ENCODE assay signal across 36 cellular contexts in the genomic region with DNA sequence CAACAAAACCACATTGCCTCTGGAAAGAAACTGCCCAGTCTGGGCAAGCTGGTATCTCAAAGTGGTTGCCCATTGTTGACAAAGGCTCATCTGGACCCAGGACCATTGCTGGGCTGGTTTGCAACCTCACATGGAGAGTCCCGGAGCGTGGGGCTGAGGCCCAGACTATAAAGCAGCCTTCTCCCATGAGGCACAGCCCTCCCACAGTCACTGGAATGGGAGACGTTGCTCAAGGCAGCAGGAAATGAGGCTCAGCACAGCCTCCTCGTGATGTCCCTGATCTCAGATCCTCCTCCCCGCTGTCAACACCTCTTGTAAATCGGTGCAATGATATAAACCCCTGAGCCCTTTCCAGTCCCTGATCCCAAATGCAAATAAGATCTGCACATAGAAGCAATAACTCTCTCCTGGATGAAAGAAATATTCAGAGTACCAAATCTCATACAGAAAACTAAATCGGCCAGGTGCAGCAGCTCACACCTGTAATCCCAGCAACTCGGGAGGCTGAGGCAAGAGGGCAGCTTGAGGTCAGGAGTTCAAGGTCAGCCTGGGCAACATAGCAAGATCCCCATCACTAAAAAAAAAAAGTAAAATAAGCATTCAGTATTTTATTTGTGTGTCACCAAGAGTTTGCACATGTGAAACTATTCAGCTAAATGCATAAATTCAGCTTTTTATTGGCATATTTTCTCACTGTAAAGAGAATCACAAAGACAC.
DNase-seq lines count a peak whose midpoint lies in the region; ATAC-seq, FAIRE-seq and TF ChIP-seq lines count a peak whose summit lies in the region.
"Had no signal": no experiment of that assay in that cellular context is flagged by ENCODE, and none has a peak within 500 bp of the region (broad histone marks: within the 10 kb centered on the region; RNA-seq: fewer than 3 reads in every experiment).

No MANE protein-coding gene starts in this region.

- intact Hi-C loops in K562 (cut with micrococcal nuclease), result no loop called here
- intact Hi-C loops in CD4-positive, alpha-beta T cell (cut with DNase I, micrococcal nuclease), result no loop called here
- intact Hi-C loops in ovary (cut with DNase I), result no loop called here

- no peaks in the 10 kb centered on the region for H3K36me3 Mint-ChIP-seq in CD4-positive, alpha-beta T cell (ENCODE audit: low read depth)
- H3K36me3 Mint-ChIP-seq: activated naive CD4-positive, alpha-beta T cell treated with anti-CD3 and anti-CD28 coated beads, Interleukin-2, amount 50 U/mL, for 24 hours had no signal

- DNase-seq in NB4 (ENCODE audit: low read depth) (peak; percentile 32), K562 (ENCODE audit: extremely low read depth in 1 of 4, low spot score in 3 of 4) (no peak), iris pigment epithelial cell (ENCODE audit: low read depth) (peak; percentile 37), ovary (no peak), NCI-H2171 (lab: John Stamatoyannopoulos, UW) (no peak)
- no peak for DNase-seq in CD4-positive, alpha-beta T cell
- no peak for DNase-seq in activated CD8-positive, alpha-beta memory T cell treated with anti-CD3 and anti-CD28 coated beads, Interleukin-2, amount 50 U/mL, for 4 hours
- DNase-seq: activated CD4-positive, alpha-beta T cell treated with anti-CD3 and anti-CD28 coated beads for 48 hours; activated T-cell treated with anti-CD3 and anti-CD28 coated beads for 4 hours; COR-L47; DMS79 treated with DMSO at 0.1 percent for 48 hours; GDM1; HFFc6; islet precursor cell; KG1; mesendoderm; NCI-H1105; NCI-H187 treated with DMSO at 0.1 percent for 48 hours; NCI-H510A treated with DMSO at 0.1 percent for 48 hours; NK-92 treated with Interleukin-12 subunit alpha and Interleukin-12 subunit beta, amount 100 ng/mL, for 24 hours; PC-9; right cardiac atrium; Right ventricle myocardium superior; stimulated activated CD4-positive, alpha-beta T cell treated with anti-CD3 and anti-CD28 coated beads, Interleukin-12 subunit alpha, Interleukin-12 subunit beta, amount 100 ng/mL, for 4 hours; stimulated activated CD4-positive, alpha-beta T cell treated with anti-CD3 and anti-CD28 coated beads, Interleukin-4, amount 100 ng/mL, for 1 hour; stomach; T-helper 9 cell had no signal

- no peak for TF ChIP-seq POLR2A in NB4 (IDR thresholded peaks at IDR 0.05; ENCODE audit: extremely low read depth, insufficient read length)
- no peak for TF ChIP-seq POLR2A in K562 (conservative IDR thresholded peaks at IDR 0.05)
- TF ChIP-seq POLR2A in ovary (IDR thresholded peaks at IDR 0.05), result no peak

- CTCF ChIA-PET in K562 (lab: Yijun Ruan, JAX; ENCODE audit: low intra/inter-chr PET ratio), result no interaction called here
- CTCF ChIA-PET in CD4-positive, alpha-beta T cell (lab: Charles Lee), result no interaction called here

- H3K27ac Mint-ChIP-seq in CD4-positive, alpha-beta T cell, result no peak overlapping the region
- H3K27ac Mint-ChIP-seq: activated naive CD4-positive, alpha-beta T cell treated with anti-CD3 and anti-CD28 coated beads, Interleukin-2, amount 50 U/mL, for 24 hours; activated T-helper 2 cell treated with anti-CD3 and anti-CD28 coated beads, Interferon-gamma antibody, Interleukin-2, Interleukin-4, amounts not matched to agents 10 μg/mL and 5 μg/mL and 100 μg/mL, durations not matched to agents 14 hours and 24 hours and 36 hours; B cell; HFFc6 had no signal

- TF ChIP-seq CTCF in NB4 (IDR thresholded peaks at IDR 0.05; ENCODE audit: low read depth, low read length) (no peak), K562 (IDR thresholded peaks at IDR 0.05 in 2 of 3, conservative IDR thresholded peaks at IDR 0.05 in 1 of 3; ENCODE audit: insufficient read depth in 2 of 3, low read depth in 1 of 3, low read length in 3 of 3) (no peak), ovary (IDR thresholded peaks at IDR 0.05) (no peak)
- TF ChIP-seq CTCF in CD4-positive, alpha-beta T cell (IDR thresholded peaks at IDR 0.05), result no peak

- H3K27ac ChIP-seq in BLaER1 (no peak overlapping the region), K562 (ENCODE audit: extremely low read depth, low read depth, low read length) (no peak overlapping the region), ovary (no peak overlapping the region)
- no peak overlapping the region for H3K27ac ChIP-seq in CD4-positive, alpha-beta T cell (ENCODE audit: low read depth, low read length)
- H3K27ac ChIP-seq: A549, breast epithelium, epithelial cell of prostate, left lung, PC-9, stomach had no signal

- no peaks in the 10 kb centered on the region for H3K79me2 ChIP-seq in K562 (ENCODE audit: control insufficient read depth, insufficient read depth, low read length)

- peaks cover 4% of the 10 kb centered on the region for H3K27me3 Mint-ChIP-seq in CD4-positive, alpha-beta T cell

- POLR2A ChIA-PET in K562 (lab: Yijun Ruan, JAX), result interaction anchor here (0.7 to 0.9 kb wide), 2 partner anchors 31 to 98 kb away, joined by 3 read pairs; no protein-coding TSS in a partner anchor
- POLR2A ChIA-PET in CD4-positive, alpha-beta T cell (lab: Charles Lee), result no interaction called here

- no peaks in the 10 kb centered on the region for H3K27me3 ChIP-seq in BLaER1
- H3K27me3 ChIP-seq in K562 (ENCODE audit: control insufficient read depth in 2 of 2, insufficient read depth in 2 of 2, low read length in 2 of 2), result no peaks in the 10 kb centered on the region
- no peaks in the 10 kb centered on the region for H3K27me3 ChIP-seq in CD4-positive, alpha-beta T cell (ENCODE audit: control insufficient read depth, insufficient read depth, low read length)
- no peaks in the 10 kb centered on the region for H3K27me3 ChIP-seq in ovary
- H3K27me3 ChIP-seq: breast epithelium, left lung, stomach had no signal

- no peaks in the 10 kb centered on the region for H3K9me3 ChIP-seq in BLaER1
- H3K9me3 ChIP-seq in K562 (replicated peaks; ENCODE audit: control insufficient read depth, insufficient read depth, low read depth, low read length), result no peaks in the 10 kb centered on the region
- no peaks in the 10 kb centered on the region for H3K9me3 ChIP-seq in CD4-positive, alpha-beta T cell (ENCODE audit: control insufficient read depth, low read length)
- no peaks in the 10 kb centered on the region for H3K9me3 ChIP-seq in ovary
- H3K9me3 ChIP-seq: A549, breast epithelium, left lung, stomach had no signal

- no peak overlapping the region for H3K4me3 Mint-ChIP-seq in CD4-positive, alpha-beta T cell
- H3K4me3 Mint-ChIP-seq: activated naive CD4-positive, alpha-beta T cell treated with anti-CD3 and anti-CD28 coated beads, Interleukin-2, amount 50 U/mL, for 24 hours; B cell; HFFc6 had no signal

- H3K9ac ChIP-seq in BLaER1 (no peak overlapping the region), K562 (ENCODE audit: insufficient read depth in 1 of 2, low read depth in 2 of 2, low read length in 2 of 2) (peak overlapping the region in 1 of 2 experiments; percentile 3; a peak in 1 of 4 replicates)

- no peak overlapping the region for H2AFZ ChIP-seq in K562 (ENCODE audit: low read depth, low read length)
- H2AFZ ChIP-seq: PC-9 had no signal

- H3K4me1 Mint-ChIP-seq in CD4-positive, alpha-beta T cell (ENCODE audit: low read depth), result no peaks in the 10 kb centered on the region
- H3K4me1 Mint-ChIP-seq: B cell had no signal

- H3K36me3 ChIP-seq in BLaER1, result no peaks in the 10 kb centered on the region
- H3K36me3 ChIP-seq in K562 (ENCODE audit: control insufficient read depth, insufficient read depth, low read length), result no peaks in the 10 kb centered on the region
- H3K36me3 ChIP-seq in ovary, result no peaks in the 10 kb centered on the region
- H3K36me3 ChIP-seq: breast epithelium, left lung, stomach had no signal

- no peaks in the 10 kb centered on the region for H3K9me1 ChIP-seq in K562 (ENCODE audit: control insufficient read depth, insufficient read depth, low read length)

- no peaks in the 10 kb centered on the region for H3K9me3 Mint-ChIP-seq in CD4-positive, alpha-beta T cell
- H3K9me3 Mint-ChIP-seq: activated naive CD4-positive, alpha-beta T cell treated with anti-CD3 and anti-CD28 coated beads, Interleukin-2, amount 50 U/mL, for 24 hours; activated T-helper 2 cell treated with anti-CD3 and anti-CD28 coated beads, Interferon-gamma antibody, Interleukin-2, Interleukin-4, amounts not matched to agents 10 μg/mL and 5 μg/mL and 100 μg/mL, durations not matched to agents 14 hours and 24 hours and 36 hours; HFFc6 had no signal

- BruUV-seq in K562 (replicated peaks; lab: Mats Ljungman, UMichigan), result no TSS peak

- WGBS in K562 (ENCODE audit: insufficient coverage, low coverage, missing lambda C conversion rate), result 43% methylated on average over 8 of the region's 8 CpGs
- 64 to 69% (median 67%) methylated on average over 8 of the region's 8 CpGs for WGBS in ovary, 3 donors

- peaks cover 14% of the 10 kb centered on the region for H3K4me1 ChIP-seq in BLaER1
- H3K4me1 ChIP-seq in K562 (replicated peaks in 1 of 2; ENCODE audit: control insufficient read depth in 2 of 2, insufficient read depth in 2 of 2, low read length in 2 of 2), result peaks cover 0 to 9% of the 10 kb centered on the region in 2 experiments; a peak in 1 of 5 replicates
- no peaks in the 10 kb centered on the region for H3K4me1 ChIP-seq in ovary (ENCODE audit: insufficient read depth)
- H3K4me1 ChIP-seq: A549, breast epithelium, left lung, stomach had no signal

- in situ Hi-C loops in K562 (cut with MboI), result no loop called here

- no peak for ATAC-seq in K562
- no peak for ATAC-seq in CD4-positive, alpha-beta T cell (ENCODE audit: poor library complexity)
- ATAC-seq: A549, left lung, right cardiac atrium had no signal

- no peak for TF ChIP-seq RAD21 in K562 (CRISPR knock-in tag; conservative IDR thresholded peaks at IDR 0.05 in 1 of 2, IDR thresholded peaks at IDR 0.05 in 1 of 2)

- FAIRE-seq in K562 (lab: Jason Lieb, UNC), result no peak
- FAIRE-seq: A549, HTR-8/SVneo had no signal

- H3K4me2 ChIP-seq in BLaER1 (peak overlapping the region; percentile 45), K562 (ENCODE audit: insufficient read depth, low read length) (no peak overlapping the region)
- H3K4me2 ChIP-seq: A549, PC-9 had no signal

- H3K4me3 ChIP-seq in BLaER1 (no peak overlapping the region), NB4 (ENCODE audit: low read depth, low read length) (no peak overlapping the region), K562 (no peak overlapping the region), ovary (no peak overlapping the region)
- H3K4me3 ChIP-seq: A549, breast epithelium, left lung, PC-9, stomach had no signal

- no peak for TF ChIP-seq EP300 in K562 (IDR thresholded peaks at IDR 0.05; ENCODE audit: low read length)
- no peak for TF ChIP-seq EP300 in ovary (IDR thresholded peaks at IDR 0.05)

- H4K20me1 ChIP-seq in BLaER1 (no peaks in the 10 kb centered on the region), K562 (replicated peaks; ENCODE audit: control insufficient read depth, insufficient read depth, low read length) (no peaks in the 10 kb centered on the region)

TF ChIP-seq in K562, 482 proteins besides CTCF, POLR2A, EP300 and RAD21 (continues in another document):
- TF ChIP-seq NR2F6 (CRISPR knock-in tag; IDR thresholded peaks at IDR 0.05), result no peak

Comparison
In these comparisons a context has a peak if more than half of its experiments do, and no peak if none do; other contexts are left out.
1. DNase-seq: peak in NB4 (single experiment) and iris pigment epithelial cell (single experiment); none in K562 (0 of 4), CD4-positive, alpha-beta T cell (0 of 10), ovary (0 of 5), activated CD8-positive, alpha-beta memory T cell treated with anti-CD3 and anti-CD28 coated beads, Interleukin-2, amount 50 U/mL, for 4 hours (single experiment) and NCI-H2171 (single experiment).